In genomic region chr10:120327671-120328070, GRCh38 we compare ENCODE assay signal across 23 cellular contexts.
"Had no signal": no experiment of that assay in that cellular context is flagged by ENCODE, and none has a peak within 500 bp of the region (broad histone marks: within the 10 kb centered on the region; RNA-seq: fewer than 3 reads in every experiment).

No MANE protein-coding gene starts in this region.

- H3K4me3 Mint-ChIP-seq: activated B cell treated with CpG ODN at 0.5 μM for 24 hours; activated CD4-positive, alpha-beta T cell treated with anti-CD3 and anti-CD28 coated beads, Interleukin-2, amount 10 ng/mL, durations not matched to agents 7 days and 5 days; activated CD8-positive, alpha-beta T cell treated with anti-CD3 and anti-CD28 coated beads, Interleukin-2, amount 10 ng/mL, durations not matched to agents 7 days and 5 days; T-cell had no signal

- H3K36me3 Mint-ChIP-seq: T-cell had no signal

- ATAC-seq: activated CD8-positive, alpha-beta T cell treated with anti-CD3 and anti-CD28 coated beads, Interleukin-2, amount 10 ng/mL, durations not matched to agents 7 days and 5 days; body of pancreas; T-cell had no signal

- H3K27me3 ChIP-seq: body of pancreas, MG63 had no signal

- H3K36me3 ChIP-seq: MG63 had no signal

- DNase-seq: activated B cell treated with CpG ODN at 0.5 μM for 24 hours; activated CD4-positive, alpha-beta T cell treated with anti-CD3 and anti-CD28 coated beads, Interleukin-2, amount 10 ng/mL, durations not matched to agents 7 days and 5 days; activated CD8-positive, alpha-beta memory T cell treated with anti-CD3 and anti-CD28 coated beads, Interleukin-2, amount 50 U/mL, for 48 hours; activated CD8-positive, alpha-beta T cell treated with anti-CD3 and anti-CD28 coated beads, Interleukin-2, amount 10 ng/mL, durations not matched to agents 7 days and 5 days; activated naive CD4-positive, alpha-beta T cell treated with anti-CD3 and anti-CD28 coated beads, Interleukin-2, amount 50 U/mL, for 16 hours; activated T-cell treated with anti-CD3 and anti-CD28 coated beads, Interleukin-2, amount 50 U/mL, for 1 hour; aorta; body of pancreas; central memory CD4-positive, alpha-beta T cell; MG63; MV-4-11; NCI-H1092 treated with DMSO at 0.1 percent for 48 hours; NCI-H1930; NCI-H2171 treated with DMSO at 0.1 percent for 48 hours; NCI-H226; NCI-H510A treated with DMSO at 0.1 percent for 48 hours; SIG-M5; T-cell; T-helper 2 cell; T1000 had no signal

- H3K4me3 ChIP-seq: body of pancreas, MG63, SK-N-MC had no signal

- H3K27ac ChIP-seq: body of pancreas, SK-N-MC had no signal

- H3K9me3 Mint-ChIP-seq: activated B cell treated with CpG ODN at 0.5 μM for 24 hours; activated CD4-positive, alpha-beta T cell treated with anti-CD3 and anti-CD28 coated beads, Interleukin-2, amount 10 ng/mL, durations not matched to agents 7 days and 5 days; T-cell had no signal

- FAIRE-seq: bronchial epithelial cell, TTC549 had no signal

- H3K27ac Mint-ChIP-seq: activated B cell treated with CpG ODN at 0.5 μM for 24 hours; activated CD4-positive, alpha-beta T cell treated with anti-CD3 and anti-CD28 coated beads, Interleukin-2, amount 10 ng/mL, durations not matched to agents 7 days and 5 days; activated CD8-positive, alpha-beta T cell treated with anti-CD3 and anti-CD28 coated beads, Interleukin-2, amount 10 ng/mL, durations not matched to agents 7 days and 5 days; T-cell had no signal

- H3K4me1 Mint-ChIP-seq: activated B cell treated with CpG ODN at 0.5 μM for 24 hours; activated CD4-positive, alpha-beta T cell treated with anti-CD3 and anti-CD28 coated beads, Interleukin-2, amount 10 ng/mL, durations not matched to agents 7 days and 5 days; T-cell had no signal

- H3K9me3 ChIP-seq: body of pancreas, MG63 had no signal

- H3K4me1 ChIP-seq: body of pancreas had no signal
